Comparison of ENCODE assay signal across 8 cellular contexts in genomic region chr4:80202190-80202711, GRCh38. TPM values are rescaled to one million over a fixed set of nuclear protein-coding genes. Genes with fewer than 3 reads are reported as not detected.
DNase-seq lines count a peak whose midpoint lies in the region; ATAC-seq and TF ChIP-seq lines count a peak whose summit lies in the region.

No MANE protein-coding gene starts in this region.

- H3K4me3 ChIP-seq in BE2C (ENCODE audit: low read depth, low read length) (peak overlapping the region; percentile 45), ovary (peak overlapping the region; percentile 68), transverse colon (peak overlapping the region; percentile 61 to 90 (median 80))

- in situ Hi-C loops in transverse colon (cut with MboI; ENCODE audit: low pct_ligation_motif_present in 1 of 4, low pct_unique_long_range_greater_than_20kb in 1 of 4, low sequenced_read_pairs in 3 of 4): loop anchor here in 2 of 4 donors (25.0 kb wide), 2 partner anchors 290 to 1240 kb away; no protein-coding TSS in a partner anchor

- 0 to 2% (median 1%) methylated on average over 35 to 58 of the region's 58 CpGs for WGBS in ovary, 3 donors
- WGBS in transverse colon (ENCODE audit: low coverage in 1 of 2), 2 donors: 0% methylated on average over 5 of the region's 58 CpGs; no CpG with 5 or more reads in 1 of the 2 donors

- peaks cover 25% of the 10 kb centered on the region for H3K27me3 ChIP-seq in BE2C
- H3K27me3 ChIP-seq in ovary: no peaks in the 10 kb centered on the region
- H3K27me3 ChIP-seq in transverse colon: peaks cover 62% of the 10 kb centered on the region

- no peak; the same call in 1 of the 2 replicates for TF ChIP-seq CTCF in BE2C (IDR thresholded peaks at IDR 0.05; ENCODE audit: low read depth, low read length)
- peak; percentile 89 for TF ChIP-seq CTCF in RWPE1 (conservative IDR thresholded peaks at IDR 0.05; ENCODE audit: low read depth)
- TF ChIP-seq CTCF in glutamatergic neuron (IDR thresholded peaks at IDR 0.05; ENCODE audit: partially characterized antibody, unreplicated experiment): peak; percentile 90
- TF ChIP-seq CTCF in ovary (IDR thresholded peaks at IDR 0.05): peak; percentile 66 to 89 (median 84)
- TF ChIP-seq CTCF in transverse colon (IDR thresholded peaks at IDR 0.05): peak; percentile 84 to 90 (median 89)

- H3K27ac ChIP-seq in RWPE1 (peak overlapping the region; percentile 60), ovary (peak overlapping the region; percentile 72 to 75), transverse colon (peak overlapping the region; percentile 87 to 95 (median 90))

- TF ChIP-seq POLR2A in ovary (IDR thresholded peaks at IDR 0.05): no peak
- no peak for TF ChIP-seq POLR2A in transverse colon (IDR thresholded peaks at IDR 0.05)

- peaks cover 17% of the 10 kb centered on the region for H3K4me1 Mint-ChIP-seq in glutamatergic neuron (ENCODE audit: low read depth, unreplicated experiment)

- TF ChIP-seq EP300 in ovary (IDR thresholded peaks at IDR 0.05): no peak
- no peak for TF ChIP-seq EP300 in transverse colon (IDR thresholded peaks at IDR 0.05; ENCODE audit: low read depth)

- intact Hi-C loops in ovary (cut with DNase I) (loop anchor here in 2 of 4 donors (10.0 kb wide), 2 partner anchors 1247 to 1257 kb away; no protein-coding TSS in a partner anchor), transverse colon (cut with DNase I; ENCODE audit: low total_unique reads) (no loop called here)

- no peak overlapping the region for H3K4me3 Mint-ChIP-seq in glutamatergic neuron (ENCODE audit: unreplicated experiment)

- no peaks in the 10 kb centered on the region for H3K4me1 ChIP-seq in BE2C
- peaks cover 5% of the 10 kb centered on the region for H3K4me1 ChIP-seq in ovary (ENCODE audit: insufficient read depth)
- H3K4me1 ChIP-seq in transverse colon: peaks cover 0 to 25% (median 16%) of the 10 kb centered on the region in 4 donors

- H3K36me3 Mint-ChIP-seq in glutamatergic neuron (ENCODE audit: unreplicated experiment): no peaks in the 10 kb centered on the region

- ATAC-seq in GM19324 (IDR thresholded peaks at IDR 0.05; ENCODE audit: low FRiP score, unreplicated experiment) (peak; percentile 83), HG03432 (IDR thresholded peaks at IDR 0.05; ENCODE audit: unreplicated experiment) (peak; percentile 84)

- DNase-seq in BE2C (peak; percentile 72), RWPE1 (ENCODE audit: low spot score) (peak; percentile 71), glutamatergic neuron (peak; percentile 92), ovary (peak; percentile 86 to 94 (median 88)), transverse colon (peak; percentile 89)
- peak; percentile 85 for DNase-seq in activated naive CD4-positive, alpha-beta T cell treated with Interleukin-2 at 50 U/mL for 16 hours

- POLR2A ChIA-PET in RWPE1 (lab: Yijun Ruan, JAX; ENCODE audit: low non-redundant PET): no interaction called here

- CTCF ChIA-PET in RWPE1 (lab: Yijun Ruan, JAX): interaction anchor here (0.5 to 1.7 kb wide), 16 partner anchors 10 to 1380 kb away, joined by 3 to 11 read pairs (median 4); no protein-coding TSS in a partner anchor

- H3K36me3 ChIP-seq in BE2C (no peaks in the 10 kb centered on the region), ovary (no peaks in the 10 kb centered on the region), transverse colon (no peaks in the 10 kb centered on the region)

- H3K9me3 ChIP-seq in BE2C (no peaks in the 10 kb centered on the region), ovary (no peaks in the 10 kb centered on the region), transverse colon (no peaks in the 10 kb centered on the region)

- H3K27me3 Mint-ChIP-seq in glutamatergic neuron (ENCODE audit: unreplicated experiment): peaks cover 14% of the 10 kb centered on the region

- peaks cover 14% of the 10 kb centered on the region for H3K9me3 Mint-ChIP-seq in glutamatergic neuron (ENCODE audit: unreplicated experiment)

- H3K27ac Mint-ChIP-seq in glutamatergic neuron (ENCODE audit: unreplicated experiment): no peak overlapping the region

RNA-seq across cellular contexts. Expression of gene PRDM8, which starts 4.9 kb away (rescaled TPM):
- 25.6 TPM for polyA plus RNA-seq in BE2C (2012; ENCODE audit: insufficient read depth, insufficient read length, low read depth)
- 16.6 TPM for total RNA-seq in glutamatergic neuron (ENCODE audit: unreplicated experiment)
- 10 to 100 TPM in 2 of 7 donors, 1 to 10 TPM in 5; 4.8 to 14.3 (median 8.1) TPM for total RNA-seq in ovary
- 1 to 10 TPM; 3.6 to 6.2 TPM for polyA plus RNA-seq in ovary
- 1 to 10 TPM in 3 of 4 donors, under 1 TPM in 1; 0.20 to 5.2 (median 3.2) TPM for total RNA-seq in transverse colon

Comparison
In these comparisons a context has a peak if more than half of its experiments do, and no peak if none do; other contexts are left out.
1. Peak in every context shown above with its lines: DNase-seq, ATAC-seq, H3K4me3 ChIP-seq and H3K27ac ChIP-seq.